In the genomic region with DNA sequence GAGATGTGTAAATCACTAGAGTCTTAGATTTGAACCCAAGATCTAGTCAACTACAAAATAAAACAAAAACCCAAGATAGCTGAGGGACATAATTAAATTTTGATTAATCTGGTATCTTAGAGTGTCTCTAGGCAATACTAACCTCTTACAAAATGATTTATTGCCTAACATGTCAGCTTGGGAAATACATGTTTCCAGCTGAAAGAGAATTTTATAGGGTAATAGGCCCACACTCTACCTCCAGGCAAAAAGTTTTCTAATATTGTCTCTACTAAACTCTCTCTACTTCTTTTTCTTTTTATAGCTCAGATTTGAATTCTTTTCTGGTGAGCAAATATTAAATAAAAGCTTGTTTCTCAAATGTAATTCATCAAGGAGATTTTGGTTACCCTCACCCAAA, we compare ENCODE assay signal across 15 cellular contexts.
"Had no signal": no experiment of that assay in that cellular context is flagged by ENCODE, and none has a peak within 500 bp of the region (broad histone marks: within the 10 kb centered on the region; RNA-seq: fewer than 3 reads in every experiment).

No MANE protein-coding gene starts in this region.

- H3K4me1 ChIP-seq: foreskin keratinocyte, right lobe of liver, spleen had no signal

- DNase-seq: activated CD4-positive, alpha-beta memory T cell treated with anti-CD3 and anti-CD28 coated beads, Interleukin-2, amount 10 ng/mL, durations not matched to agents 7 days and 5 days; activated CD4-positive, alpha-beta T cell treated with anti-CD3 and anti-CD28 coated beads for 4 hours; activated naive CD4-positive, alpha-beta T cell treated with anti-CD3 and anti-CD28 coated beads, Interleukin-2, amount 10 ng/mL, durations not matched to agents 7 days and 5 days; activated T-cell treated with anti-CD3 and anti-CD28 coated beads, Interleukin-2, amount 50 U/mL, for 24 hours; dorsolateral prefrontal cortex; endodermal cell; glutamatergic neuron; midbrain; right lobe of liver; spleen; T-helper 2 cell had no signal

- H3K4me3 Mint-ChIP-seq: activated CD4-positive, alpha-beta memory T cell treated with anti-CD3 and anti-CD28 coated beads, Interleukin-2, amount 10 ng/mL, durations not matched to agents 7 days and 5 days; activated naive CD4-positive, alpha-beta T cell treated with anti-CD3 and anti-CD28 coated beads, Interleukin-2, amount 10 ng/mL, durations not matched to agents 7 days and 5 days; activated T-cell treated with anti-CD3 and anti-CD28 coated beads, Interleukin-2, amount 50 U/mL, for 24 hours; endodermal cell; neural crest cell; WTC11 had no signal

- H3K9me3 ChIP-seq: right lobe of liver, spleen, thoracic aorta had no signal

- H3K36me3 ChIP-seq: right lobe of liver, spleen, thoracic aorta had no signal

- H3K27me3 Mint-ChIP-seq: activated CD4-positive, alpha-beta memory T cell treated with anti-CD3 and anti-CD28 coated beads, Interleukin-2, amount 10 ng/mL, durations not matched to agents 7 days and 5 days; activated naive CD4-positive, alpha-beta T cell treated with anti-CD3 and anti-CD28 coated beads, Interleukin-2, amount 10 ng/mL, durations not matched to agents 7 days and 5 days had no signal

- ATAC-seq: foreskin keratinocyte, right lobe of liver, WTC11 had no signal

- H3K36me3 Mint-ChIP-seq: activated naive CD4-positive, alpha-beta T cell treated with anti-CD3 and anti-CD28 coated beads, Interleukin-2, amount 10 ng/mL, durations not matched to agents 7 days and 5 days had no signal

- H3K27ac ChIP-seq: dorsolateral prefrontal cortex, foreskin keratinocyte, right lobe of liver, spleen, thoracic aorta had no signal

- H3K4me1 Mint-ChIP-seq: activated CD4-positive, alpha-beta memory T cell treated with anti-CD3 and anti-CD28 coated beads, Interleukin-2, amount 10 ng/mL, durations not matched to agents 7 days and 5 days; activated naive CD4-positive, alpha-beta T cell treated with anti-CD3 and anti-CD28 coated beads, Interleukin-2, amount 10 ng/mL, durations not matched to agents 7 days and 5 days had no signal

- H3K27me3 ChIP-seq: foreskin keratinocyte, right lobe of liver, spleen had no signal

- H3K9me3 Mint-ChIP-seq: activated CD4-positive, alpha-beta memory T cell treated with anti-CD3 and anti-CD28 coated beads, Interleukin-2, amount 10 ng/mL, durations not matched to agents 7 days and 5 days; activated naive CD4-positive, alpha-beta T cell treated with anti-CD3 and anti-CD28 coated beads, Interleukin-2, amount 10 ng/mL, durations not matched to agents 7 days and 5 days; activated T-cell treated with anti-CD3 and anti-CD28 coated beads, Interleukin-2, amount 50 U/mL, for 24 hours; neural crest cell had no signal

- H3K27ac Mint-ChIP-seq: activated CD4-positive, alpha-beta memory T cell treated with anti-CD3 and anti-CD28 coated beads, Interleukin-2, amount 10 ng/mL, durations not matched to agents 7 days and 5 days; activated naive CD4-positive, alpha-beta T cell treated with anti-CD3 and anti-CD28 coated beads, Interleukin-2, amount 10 ng/mL, durations not matched to agents 7 days and 5 days; activated T-cell treated with anti-CD3 and anti-CD28 coated beads, Interleukin-2, amount 50 U/mL, for 24 hours; endodermal cell; WTC11 had no signal

- H3K4me3 ChIP-seq: dorsolateral prefrontal cortex, right lobe of liver, spleen, thoracic aorta had no signal
